ENCODE assay signal across 9 cellular contexts in the genomic region with DNA sequence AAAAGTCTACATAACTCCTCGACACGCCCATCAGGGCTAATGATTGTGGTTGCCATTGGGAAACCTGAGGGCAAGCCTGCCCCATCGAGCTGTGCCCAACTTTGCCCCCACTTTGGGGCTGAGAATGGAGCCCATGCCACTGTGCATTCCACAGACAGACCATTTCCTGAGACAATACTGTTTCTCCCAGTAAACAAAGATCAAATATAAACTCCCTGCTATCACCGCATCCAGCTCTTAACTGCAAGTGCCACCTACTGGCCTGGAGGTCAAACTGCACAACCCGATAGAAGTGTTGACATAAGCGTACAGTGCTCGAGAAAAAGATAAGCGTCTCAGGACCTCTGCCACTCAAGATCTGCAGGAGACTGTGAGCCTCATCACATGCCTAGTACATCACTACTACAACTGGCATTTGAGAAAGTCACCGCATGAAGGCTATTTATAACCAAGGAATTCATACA. TPM values are rescaled to one million over a fixed set of nuclear protein-coding genes. Genes with fewer than 3 reads are reported as not detected.
A peak's percentile ranks its signal among the peaks of the same experiment; 100 is the strongest.
DNase-seq lines count a peak whose midpoint lies in the region; ATAC-seq, FAIRE-seq and TF ChIP-seq lines count a peak whose summit lies in the region.
"Had no signal": no experiment of that assay in that cellular context is flagged by ENCODE, and none has a peak within 500 bp of the region (broad histone marks: within the 10 kb centered on the region; RNA-seq: fewer than 3 reads in every experiment).

No MANE protein-coding gene starts in this region.

- H3K79me2 ChIP-seq in K562 (ENCODE audit: control insufficient read depth, insufficient read depth, low read length): no peaks in the 10 kb centered on the region

- peak overlapping the region; percentile 50; the same call in 1 of the 2 replicates for H2AFZ ChIP-seq in K562 (ENCODE audit: low read depth, low read length)

- FAIRE-seq in K562 (lab: Jason Lieb, UNC): peak; percentile 70

- WGBS in K562 (ENCODE audit: insufficient coverage, low coverage, missing lambda C conversion rate): 17% methylated on average over 7 of the region's 9 CpGs
- WGBS in esophagus squamous epithelium, 2 donors: 75 to 78% methylated on average over 8 to 9 of the region's 9 CpGs

- POLR2A ChIA-PET in K562 (lab: Yijun Ruan, JAX): interaction anchor here (0.9 kb wide), 1 partner anchor 20 kb away, joined by 3 read pairs; no protein-coding TSS in a partner anchor

- TF ChIP-seq RAD21 in K562 (CRISPR knock-in tag; conservative IDR thresholded peaks at IDR 0.05 in 1 of 2, IDR thresholded peaks at IDR 0.05 in 1 of 2): peak; percentile 15 to 45; a peak in 3 of 4 replicates

- H3K9me1 ChIP-seq in K562 (ENCODE audit: control insufficient read depth, insufficient read depth, low read length): no peaks in the 10 kb centered on the region

- in situ Hi-C loops in K562 (cut with MboI): no loop called here

- TF ChIP-seq CTCF in K562 (IDR thresholded peaks at IDR 0.05 in 2 of 3, conservative IDR thresholded peaks at IDR 0.05 in 1 of 3; ENCODE audit: insufficient read depth in 2 of 3, low read depth in 1 of 3, low read length in 3 of 3): peak; percentile 54 to 62 (median 58)
- no peak for TF ChIP-seq CTCF in vagina (IDR thresholded peaks at IDR 0.05)
- peak in 1 of 6 experiments; percentile 15 for TF ChIP-seq CTCF in esophagus squamous epithelium (IDR thresholded peaks at IDR 0.05)

- DNase-seq in A172 (ENCODE audit: low spot score): peak; percentile 52
- peak; percentile 35 for DNase-seq in ELR (ENCODE audit: low read depth)
- DNase-seq in NCI-H2171 (lab: John Stamatoyannopoulos, UW): peak; percentile 18
- DNase-seq in K562 (ENCODE audit: extremely low read depth in 1 of 4, low spot score in 3 of 4): peak; percentile 8 to 40 (median 14)
- DNase-seq in NCI-H1417 treated with DMSO at 0.1 percent for 48 hours (lab: John Stamatoyannopoulos, UW): no peak
- no peak for DNase-seq in vagina (ENCODE audit: extremely low spot score in 2 of 2)
- DNase-seq in head of caudate nucleus: no peak
- DNase-seq in esophagus squamous epithelium (lab: John Stamatoyannopoulos, UW): no peak
- DNase-seq: NCI-H510A treated with DMSO at 0.1 percent for 48 hours had no signal

- peak; percentile 76 for ATAC-seq in K562

- no peak for TF ChIP-seq EP300 in K562 (IDR thresholded peaks at IDR 0.05; ENCODE audit: low read length)

- H3K9me3 ChIP-seq in K562 (replicated peaks; ENCODE audit: control insufficient read depth, insufficient read depth, low read depth, low read length) (no peaks in the 10 kb centered on the region; the same call in 1 of the 2 replicates), vagina (no peaks in the 10 kb centered on the region), esophagus squamous epithelium (peaks cover 0 to 8% (median 0%) of the 10 kb centered on the region in 3 donors)

- H3K36me3 ChIP-seq in K562 (ENCODE audit: control insufficient read depth, insufficient read depth, low read length): no peaks in the 10 kb centered on the region
- no peaks in the 10 kb centered on the region for H3K36me3 ChIP-seq in vagina
- H3K36me3 ChIP-seq in esophagus squamous epithelium: no peaks in the 10 kb centered on the region

- H3K4me1 ChIP-seq in K562 (replicated peaks in 1 of 2; ENCODE audit: control insufficient read depth in 2 of 2, insufficient read depth in 2 of 2, low read length in 2 of 2) (peaks cover 0 to 3% of the 10 kb centered on the region in 2 experiments; a peak in 2 of 5 replicates), vagina (no peaks in the 10 kb centered on the region), esophagus squamous epithelium (no peaks in the 10 kb centered on the region)

- CTCF ChIA-PET in K562 (lab: Yijun Ruan, JAX; ENCODE audit: low intra/inter-chr PET ratio): no interaction called here

- H3K27ac ChIP-seq in K562 (ENCODE audit: extremely low read depth, low read depth, low read length): no peak overlapping the region
- no peak overlapping the region for H3K27ac ChIP-seq in vagina
- H3K27ac ChIP-seq in esophagus squamous epithelium: no peak overlapping the region

- H4K20me1 ChIP-seq in K562 (replicated peaks; ENCODE audit: control insufficient read depth, insufficient read depth, low read length): no peaks in the 10 kb centered on the region

- H3K4me2 ChIP-seq in K562 (ENCODE audit: insufficient read depth, low read length): peak overlapping the region; percentile 55

- BruUV-seq in K562 (replicated peaks; lab: Mats Ljungman, UMichigan): no TSS peak

- H3K27me3 ChIP-seq in K562 (ENCODE audit: control insufficient read depth in 2 of 2, insufficient read depth in 2 of 2, low read length in 2 of 2): peaks cover 0 to 6% of the 10 kb centered on the region in 2 experiments; a peak in 1 of 5 replicates
- H3K27me3 ChIP-seq in vagina: no peaks in the 10 kb centered on the region
- peaks cover 0 to 31% (median 0%) of the 10 kb centered on the region in 4 donors for H3K27me3 ChIP-seq in esophagus squamous epithelium

- intact Hi-C loops in K562 (cut with micrococcal nuclease): no loop called here
- intact Hi-C loops in vagina (cut with DNase I): no loop called here
- intact Hi-C loops in head of caudate nucleus (cut with DNase I): no loop called here
- intact Hi-C loops in esophagus squamous epithelium (cut with DNase I): no loop called here

- no peak for TF ChIP-seq POLR2A in K562 (conservative IDR thresholded peaks at IDR 0.05)
- TF ChIP-seq POLR2A in vagina (IDR thresholded peaks at IDR 0.05): no peak
- no peak for TF ChIP-seq POLR2A in esophagus squamous epithelium (IDR thresholded peaks at IDR 0.05)

- H3K9ac ChIP-seq in K562 (ENCODE audit: insufficient read depth in 1 of 2, low read depth in 2 of 2, low read length in 2 of 2): no peak overlapping the region

- H3K4me3 ChIP-seq in K562: no peak overlapping the region
- H3K4me3 ChIP-seq in vagina: no peak overlapping the region
- H3K4me3 ChIP-seq in esophagus squamous epithelium: no peak overlapping the region

RNA-seq across cellular contexts. Expression of a gene that starts 4.7 kb away (rescaled TPM):
- not detected in 2 replicates for total RNA-seq in A172 (2014; rRNA removed; shearing (Covaris generic))
- total RNA-seq in K562 (2011; cell fraction: chromatin; rRNA removed; ENCODE audit: low replicate concordance): not detected in 2 replicates
- total RNA-seq in K562 (2011; cell fraction: nucleolus; rRNA removed): not detected in 2 replicates
- total RNA-seq in K562 (2011; cell fraction: nucleoplasm; rRNA removed): not detected in 2 replicates
- total RNA-seq in K562 (2014; rRNA removed) (not detected in 2 replicates), K562 (2014; rRNA removed; fragmentation: Illumina TruSeq; extraction: Trizol) (not detected in 2 replicates), K562 (2015; rRNA removed; fragmentation: Illumina TruSeq; extraction: Trizol) (not detected in 2 replicates), K562 (2021) (not detected in 2 replicates), vagina (not detected), esophagus squamous epithelium (not detected)
- polyA plus RNA-seq in K562 (2011; rRNA removed) (not detected in 2 replicates), K562 (2014; fragmentation: Illumina TruSeq; extraction: Trizol) (not detected in 2 replicates), K562 (2014; fragmentation: Nextera tagmentation; extraction: Ambion mirVana) (not detected), K562 (2014; rRNA removed) (not detected in 2 replicates)
- not detected in 2 replicates for polyA plus RNA-seq in K562 (2011; cell fraction: cytosol; rRNA removed)
- not detected in 2 replicates for polyA plus RNA-seq in K562 (2011; cell fraction: nucleus; rRNA removed)
- polyA plus RNA-seq in K562 (2012): not detected in 2 replicates
- polyA minus RNA-seq in K562 (2011; rRNA and poly(A)+ RNA removed): not detected in 2 replicates
- polyA minus RNA-seq in K562 (2011; cell fraction: cytosol; rRNA and poly(A)+ RNA removed): not detected in 2 replicates
- not detected in 2 replicates for polyA minus RNA-seq in K562 (2011; cell fraction: nucleus; rRNA and poly(A)+ RNA removed)

RNA-seq across cellular contexts. Expression of a gene that starts 19.6 kb away (rescaled TPM):
- not detected in 2 replicates for total RNA-seq in A172 (2014; rRNA removed; shearing (Covaris generic))
- total RNA-seq in K562 (2011; cell fraction: chromatin; rRNA removed; ENCODE audit: low replicate concordance): not detected in 2 replicates
- total RNA-seq in K562 (2011; cell fraction: nucleolus; rRNA removed): not detected in 2 replicates
- total RNA-seq in K562 (2011; cell fraction: nucleoplasm; rRNA removed): not detected in 2 replicates
- total RNA-seq in K562 (2014; rRNA removed) (not detected in 2 replicates), K562 (2014; rRNA removed; fragmentation: Illumina TruSeq; extraction: Trizol) (not detected in 2 replicates), K562 (2015; rRNA removed; fragmentation: Illumina TruSeq; extraction: Trizol) (not detected in 2 replicates), K562 (2021) (not detected in 2 replicates), vagina (not detected), esophagus squamous epithelium (not detected)
- polyA plus RNA-seq in K562 (2011; rRNA removed) (not detected in 2 replicates), K562 (2014; fragmentation: Illumina TruSeq; extraction: Trizol) (not detected in 2 replicates), K562 (2014; fragmentation: Nextera tagmentation; extraction: Ambion mirVana) (not detected), K562 (2014; rRNA removed) (not detected in 2 replicates)
- not detected in 2 replicates for polyA plus RNA-seq in K562 (2011; cell fraction: cytosol; rRNA removed)
- polyA plus RNA-seq in K562 (2011; cell fraction: nucleus; rRNA removed): not detected in 2 replicates
- not detected in 2 replicates for polyA plus RNA-seq in K562 (2012)
- polyA minus RNA-seq in K562 (2011; rRNA and poly(A)+ RNA removed): not detected in 2 replicates
- not detected in 2 replicates for polyA minus RNA-seq in K562 (2011; cell fraction: cytosol; rRNA and poly(A)+ RNA removed)
- not detected in 2 replicates for polyA minus RNA-seq in K562 (2011; cell fraction: nucleus; rRNA and poly(A)+ RNA removed)

RNA-seq across cellular contexts. Expression of a gene that starts 50.2 kb away (rescaled TPM):
- total RNA-seq in A172 (2014; rRNA removed; shearing (Covaris generic)): not detected in 2 replicates
- not detected in 2 replicates for total RNA-seq in K562 (2011; cell fraction: chromatin; rRNA removed; ENCODE audit: low replicate concordance)
- not detected in 2 replicates for total RNA-seq in K562 (2011; cell fraction: nucleolus; rRNA removed)
- not detected in 2 replicates for total RNA-seq in K562 (2011; cell fraction: nucleoplasm; rRNA removed)
- total RNA-seq in K562 (2014; rRNA removed): not detected in 2 replicates
- total RNA-seq in K562 (2014; rRNA removed; fragmentation: Illumina TruSeq; extraction: Trizol): not detected in 2 replicates
- not detected in 2 replicates for total RNA-seq in K562 (2015; rRNA removed; fragmentation: Illumina TruSeq; extraction: Trizol)
- total RNA-seq in K562 (2021): not detected in 2 replicates
- not detected in 2 replicates for polyA plus RNA-seq in K562 (2011; rRNA removed)
- polyA plus RNA-seq in K562 (2011; cell fraction: cytosol; rRNA removed): not detected in 2 replicates
- polyA plus RNA-seq in K562 (2011; cell fraction: nucleus; rRNA removed): not detected in 2 replicates
- polyA plus RNA-seq in K562 (2012): not detected in 2 replicates
- polyA plus RNA-seq in K562 (2014; fragmentation: Illumina TruSeq; extraction: Trizol): not detected in 2 replicates
- polyA plus RNA-seq in K562 (2014; fragmentation: Nextera tagmentation; extraction: Ambion mirVana): not detected
- polyA plus RNA-seq in K562 (2014; rRNA removed): not detected in 2 replicates
- not detected in 2 replicates for polyA minus RNA-seq in K562 (2011; rRNA and poly(A)+ RNA removed)
- polyA minus RNA-seq in K562 (2011; cell fraction: cytosol; rRNA and poly(A)+ RNA removed): not detected in 2 replicates
- polyA minus RNA-seq in K562 (2011; cell fraction: nucleus; rRNA and poly(A)+ RNA removed): not detected in 2 replicates
- total RNA-seq in vagina: not detected
- not detected for total RNA-seq in esophagus squamous epithelium

RNA-seq across cellular contexts. Expression of a gene that starts 51.8 kb away (rescaled TPM):
- total RNA-seq in A172 (2014; rRNA removed; shearing (Covaris generic)): not detected in 2 replicates
- not detected in 2 replicates for total RNA-seq in K562 (2011; cell fraction: chromatin; rRNA removed; ENCODE audit: low replicate concordance)
- not detected in 2 replicates for total RNA-seq in K562 (2011; cell fraction: nucleolus; rRNA removed)
- total RNA-seq in K562 (2011; cell fraction: nucleoplasm; rRNA removed): not detected in 2 replicates
- total RNA-seq in K562 (2014; rRNA removed) (not detected in 2 replicates), K562 (2014; rRNA removed; fragmentation: Illumina TruSeq; extraction: Trizol) (not detected in 2 replicates), K562 (2015; rRNA removed; fragmentation: Illumina TruSeq; extraction: Trizol) (not detected in 2 replicates), K562 (2021) (not detected in 2 replicates), vagina (not detected), esophagus squamous epithelium (not detected)
- polyA plus RNA-seq in K562 (2011; rRNA removed) (not detected in 2 replicates), K562 (2014; fragmentation: Illumina TruSeq; extraction: Trizol) (not detected in 2 replicates), K562 (2014; fragmentation: Nextera tagmentation; extraction: Ambion mirVana) (not detected), K562 (2014; rRNA removed) (not detected in 2 replicates)
- polyA plus RNA-seq in K562 (2011; cell fraction: cytosol; rRNA removed): not detected in 2 replicates
- not detected in 2 replicates for polyA plus RNA-seq in K562 (2011; cell fraction: nucleus; rRNA removed)
- not detected in 2 replicates for polyA plus RNA-seq in K562 (2012)
- polyA minus RNA-seq in K562 (2011; rRNA and poly(A)+ RNA removed): not detected in 2 replicates
- polyA minus RNA-seq in K562 (2011; cell fraction: cytosol; rRNA and poly(A)+ RNA removed): not detected in 2 replicates
- not detected in 2 replicates for polyA minus RNA-seq in K562 (2011; cell fraction: nucleus; rRNA and poly(A)+ RNA removed)

Comparison
In these comparisons a context has a peak if more than half of its experiments do, and no peak if none do; other contexts are left out.
1. DNase-seq: peak in A172 (single experiment), ELR (single experiment), NCI-H2171 (single experiment) and K562 (4 of 4); none in NCI-H1417 treated with DMSO at 0.1 percent for 48 hours (single experiment), vagina (0 of 2), head of caudate nucleus (0 of 42) and esophagus squamous epithelium (single experiment).
2. CTCF ChIP-seq: peak in K562 (3 of 3); none in vagina (0 of 3).